Comparison of ENCODE assay signal across 1 cellular context in genomic region chr14:49867831-49868719, GRCh38.
TF ChIP-seq lines count a peak whose summit lies in the region.

No MANE protein-coding gene starts in this region.

TF ChIP-seq in HepG2, 621 proteins besides CTCF, POLR2A, EP300 and RAD21 (continued from another document and continues in another):
- no peak for TF ChIP-seq CEBPZ (IDR thresholded peaks at IDR 0.05; ENCODE audit: low read length)
- peak; percentile 35 for TF ChIP-seq HOXA5 (CRISPR knock-in tag; IDR thresholded peaks at IDR 0.05)
- TF ChIP-seq SIN3A (IDR thresholded peaks at IDR 0.05; ENCODE audit: borderline replicate concordance, low read depth, low read length), result peak; percentile 66
- no peak for TF ChIP-seq ZNF639 (CRISPR knock-in tag; conservative IDR thresholded peaks at IDR 0.05)
- no peak for TF ChIP-seq ZNF549 (CRISPR knock-in tag; IDR thresholded peaks at IDR 0.05)
- peak; percentile 57; the same call in 1 of the 2 replicates for TF ChIP-seq ZNF280B (CRISPR knock-in tag; IDR thresholded peaks at IDR 0.05; ENCODE audit: borderline replicate concordance)
- 0 out of 4 replicates have a peak, but pooled peaks of 1 of the 2 experiments have one; percentile 26 for TF ChIP-seq KLF16 (CRISPR knock-in tag; IDR thresholded peaks at IDR 0.05)
- TF ChIP-seq BHLHE40 (IDR thresholded peaks at IDR 0.05; ENCODE audit: low read length), result 0 out of 2 replicates have a peak, but pooled peaks have one; percentile 21
- no peak for TF ChIP-seq GTF2F1 (IDR thresholded peaks at IDR 0.05; ENCODE audit: low read length)
- TF ChIP-seq RBM39 (IDR thresholded peaks at IDR 0.05; ENCODE audit: low read depth, low read length, poor library complexity, severe bottlenecking), result no peak
- TF ChIP-seq NFIC (IDR thresholded peaks at IDR 0.05; ENCODE audit: low read length), result no peak
- no peak for TF ChIP-seq KLF13 (CRISPR knock-in tag; IDR thresholded peaks at IDR 0.05)
- TF ChIP-seq PHF20 (CRISPR knock-in tag; IDR thresholded peaks at IDR 0.05), result peak; percentile 57; the same call in 1 of the 2 replicates
- TF ChIP-seq SETDB1 (CRISPR knock-in tag; IDR thresholded peaks at IDR 0.05; ENCODE audit: borderline replicate concordance), result no peak
- no peak for TF ChIP-seq NR2F6 (IDR thresholded peaks at IDR 0.05)
- TF ChIP-seq NR2F6 (CRISPR knock-in tag; IDR thresholded peaks at IDR 0.05), result peak; percentile 44; the same call in 1 of the 2 replicates
- TF ChIP-seq ISX (CRISPR knock-in tag; conservative IDR thresholded peaks at IDR 0.05), result 0 out of 2 replicates have a peak, but pooled peaks have one; percentile 60
- TF ChIP-seq ZNF224 (CRISPR knock-in tag; IDR thresholded peaks at IDR 0.05), result peak; percentile 58; the same call in 1 of the 2 replicates
- TF ChIP-seq AGO1 (IDR thresholded peaks at IDR 0.05; ENCODE audit: low read depth, low read length, poor library complexity, severe bottlenecking), result no peak
- TF ChIP-seq ZMAT3 (CRISPR knock-in tag; conservative IDR thresholded peaks at IDR 0.05), result 0 out of 2 replicates have a peak, but pooled peaks have one; percentile 15
- peak; percentile 68; the same call in 1 of the 2 replicates for TF ChIP-seq SP5 (CRISPR knock-in tag; IDR thresholded peaks at IDR 0.05; ENCODE audit: borderline replicate concordance, low read depth)
- TF ChIP-seq REST (IDR thresholded peaks at IDR 0.05; ENCODE audit: borderline replicate concordance in 1 of 2, low read depth in 1 of 2, low read length in 2 of 2), result no peak
- no peak for TF ChIP-seq EZH2 (conservative IDR thresholded peaks at IDR 0.05; ENCODE audit: low read depth, low read length)
- TF ChIP-seq WIZ (CRISPR knock-in tag; IDR thresholded peaks at IDR 0.05), result no peak
- 0 out of 2 replicates have a peak, but pooled peaks have one; percentile 24 for TF ChIP-seq ZBTB7A (CRISPR knock-in tag; IDR thresholded peaks at IDR 0.05)
- TF ChIP-seq ZFP91 (CRISPR knock-in tag; IDR thresholded peaks at IDR 0.05; ENCODE audit: borderline replicate concordance), result peak; percentile 47; the same call in 1 of the 2 replicates
- no peak for TF ChIP-seq BCL6 (CRISPR knock-in tag; IDR thresholded peaks at IDR 0.05)
- no peak for TF ChIP-seq ZNF589 (CRISPR knock-in tag; conservative IDR thresholded peaks at IDR 0.05)
- 0 out of 2 replicates have a peak, but pooled peaks have one; percentile 66 for TF ChIP-seq RNF219 (CRISPR knock-in tag; IDR thresholded peaks at IDR 0.05)
- peak; percentile 38; the same call in 1 of the 2 replicates for TF ChIP-seq KMT2B (CRISPR knock-in tag; IDR thresholded peaks at IDR 0.05)
- TF ChIP-seq ZNF331 (CRISPR knock-in tag; IDR thresholded peaks at IDR 0.05), result 0 out of 2 replicates have a peak, but pooled peaks have one; percentile 8
- 0 out of 2 replicates have a peak, but pooled peaks have one; percentile 20 for TF ChIP-seq BRD4 (CRISPR knock-in tag; IDR thresholded peaks at IDR 0.05)
- TF ChIP-seq TBX2 (CRISPR knock-in tag; IDR thresholded peaks at IDR 0.05; ENCODE audit: borderline replicate concordance), result peak; percentile 44; the same call in 1 of the 2 replicates
- TF ChIP-seq ZSCAN20 (CRISPR knock-in tag; IDR thresholded peaks at IDR 0.05; ENCODE audit: borderline replicate concordance), result no peak
- TF ChIP-seq GABPA (IDR thresholded peaks at IDR 0.05; ENCODE audit: low read depth, low read length), result no peak
- peak; percentile 37; the same call in 1 of the 2 replicates for TF ChIP-seq GABPA (CRISPR knock-in tag; IDR thresholded peaks at IDR 0.05; ENCODE audit: low read depth)
- peak; percentile 43; the same call in 1 of the 2 replicates for TF ChIP-seq ZBTB38 (CRISPR knock-in tag; IDR thresholded peaks at IDR 0.05)
- TF ChIP-seq DRAP1 (CRISPR knock-in tag; IDR thresholded peaks at IDR 0.05), result peak; percentile 69; the same call in 1 of the 2 replicates
- no peak; the same call in 1 of the 2 replicates for TF ChIP-seq TFAP4 (IDR thresholded peaks at IDR 0.05; ENCODE audit: borderline replicate concordance, low read depth)
- TF ChIP-seq ZNF574 (CRISPR knock-in tag; IDR thresholded peaks at IDR 0.05), result peak; percentile 51
